Comparison of ENCODE assay signal across 18 cellular contexts in the genomic region with DNA sequence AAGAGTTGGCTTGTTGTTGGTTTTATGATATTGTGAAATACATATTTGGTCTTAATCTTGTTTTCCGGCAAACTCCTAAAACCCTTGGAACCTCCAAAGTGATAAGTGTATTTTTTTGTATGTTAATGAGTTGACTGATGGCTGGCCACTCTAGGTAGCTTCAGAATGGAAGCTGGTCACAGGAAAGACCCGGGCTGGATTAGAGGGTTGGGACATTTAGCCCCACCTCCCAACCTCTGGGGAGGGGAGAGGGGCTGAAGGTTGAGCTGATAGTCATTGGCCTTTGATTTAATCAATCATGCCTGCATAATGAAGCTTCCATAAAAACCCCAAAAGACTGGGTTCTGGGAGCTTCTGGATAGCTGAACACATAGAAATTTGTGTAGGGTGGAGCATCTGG. TPM values are rescaled to one million over a fixed set of nuclear protein-coding genes. Genes with fewer than 3 reads are reported as not detected.
"Had no signal": no experiment of that assay in that cellular context is flagged by ENCODE, and none has a peak within 500 bp of the region (broad histone marks: within the 10 kb centered on the region; RNA-seq: fewer than 3 reads in every experiment).

No MANE protein-coding gene starts in this region.

- FAIRE-seq: colon, frontal cortex, keratinocyte, small intestine had no signal

- H3K36me3 ChIP-seq: thoracic aorta had no signal

- H3K36me3 Mint-ChIP-seq: naive thymus-derived CD8-positive, alpha-beta T cell had no signal

- DNase-seq: cerebellar nuclear complex; dermis blood vessel endothelial cell; heart left ventricle; hypothalamus; mucosa of descending colon; naive thymus-derived CD8-positive, alpha-beta T cell; posterior cingulate gyrus; small intestine; stimulated activated CD4-positive, alpha-beta T cell treated with anti-CD3 and anti-CD28 coated beads, Interleukin-12 subunit alpha, Interleukin-12 subunit beta, amount 100 ng/mL, for 4 hours; stimulated activated naive CD4-positive, alpha-beta T cell; stomach; substantia nigra; transverse colon had no signal

- H3K4me3 Mint-ChIP-seq: naive thymus-derived CD8-positive, alpha-beta T cell; neural crest cell had no signal

- H3K4me3 ChIP-seq: heart left ventricle, mucosa of descending colon, stomach, thoracic aorta, transverse colon had no signal

- ATAC-seq: heart left ventricle; mucosa of descending colon; naive thymus-derived CD8-positive, alpha-beta T cell had no signal

- H3K9me3 ChIP-seq: heart left ventricle, mucosa of descending colon, stomach, thoracic aorta, transverse colon had no signal

- H3K9me3 Mint-ChIP-seq: neural crest cell had no signal

- H3K27me3 ChIP-seq: heart left ventricle, stomach, transverse colon had no signal

- H3K4me1 ChIP-seq: transverse colon had no signal

- H3K27ac ChIP-seq: stomach, thoracic aorta, transverse colon had no signal

RNA-seq across cellular contexts. Expression of gene SASH1, which starts 42.7 kb away (rescaled TPM):
- total RNA-seq: naive thymus-derived CD8-positive, alpha-beta T cell had no signal
- polyA plus RNA-seq: naive thymus-derived CD8-positive, alpha-beta T cell had no signal
